ENCODE assay signal across 1 cellular context in the genomic region with DNA sequence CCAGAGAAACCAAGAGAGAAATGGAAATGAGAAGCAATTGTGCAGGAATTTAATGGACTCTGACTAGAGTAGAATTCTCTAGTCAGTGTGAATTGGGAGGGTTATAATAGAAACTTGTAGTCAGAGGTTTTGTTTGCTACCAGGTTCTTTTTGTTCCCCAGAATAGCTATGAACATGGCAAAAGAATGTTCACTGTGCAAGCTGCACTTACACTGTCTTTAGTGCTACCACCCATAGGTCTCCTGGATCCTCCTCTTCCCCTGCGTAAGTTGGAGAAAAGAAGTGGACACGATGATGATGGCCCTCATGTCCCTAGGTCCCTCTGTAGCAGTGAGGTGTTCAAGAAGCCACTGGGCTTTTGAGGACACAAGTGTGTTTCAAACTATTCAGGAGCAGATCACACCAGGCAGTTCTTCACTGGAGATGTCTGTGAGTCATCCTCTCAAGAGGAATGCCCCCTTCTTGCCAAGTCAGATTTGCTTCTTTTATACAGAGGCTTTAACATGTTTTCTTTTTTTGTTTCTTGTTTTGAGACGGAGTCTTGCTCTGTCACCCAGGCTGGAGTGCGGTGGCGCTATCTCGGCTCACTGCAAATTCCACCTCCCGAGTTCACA.
TF ChIP-seq lines count a peak whose summit lies in the region.

No MANE protein-coding gene starts in this region.

TF ChIP-seq in HepG2, 621 proteins besides CTCF, POLR2A, EP300 and RAD21:
- no peak for TF ChIP-seq RELA (CRISPR knock-in tag; IDR thresholded peaks at IDR 0.05)
- no peak for TF ChIP-seq PCBP2 (optimal IDR thresholded peaks at IDR 0.05; ENCODE audit: low read depth, low read length, poor library complexity, severe bottlenecking)
- TF ChIP-seq, protein P1, sequence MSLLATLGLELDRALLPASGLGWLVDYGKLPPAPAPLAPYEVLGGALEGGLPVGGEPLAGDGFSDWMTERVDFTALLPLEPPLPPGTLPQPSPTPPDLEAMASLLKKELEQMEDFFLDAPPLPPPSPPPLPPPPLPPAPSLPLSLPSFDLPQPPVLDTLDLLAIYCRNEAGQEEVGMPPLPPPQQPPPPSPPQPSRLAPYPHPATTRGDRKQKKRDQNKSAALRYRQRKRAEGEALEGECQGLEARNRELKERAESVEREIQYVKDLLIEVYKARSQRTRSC (CRISPR knock-in tag; IDR thresholded peaks at IDR 0.05; ENCODE audit: low read depth) = no peak
- no peak for TF ChIP-seq ZBTB20 (CRISPR knock-in tag; IDR thresholded peaks at IDR 0.05; ENCODE audit: borderline replicate concordance, low read depth)
- no peak for TF ChIP-seq ZNF326 (CRISPR knock-in tag; IDR thresholded peaks at IDR 0.05; ENCODE audit: borderline replicate concordance)
- TF ChIP-seq PPARG (CRISPR knock-in tag; conservative IDR thresholded peaks at IDR 0.05) = no peak
- TF ChIP-seq TSC22D2 (CRISPR knock-in tag; IDR thresholded peaks at IDR 0.05; ENCODE audit: borderline replicate concordance) = no peak
- no peak for TF ChIP-seq ZMYM2 (CRISPR knock-in tag; IDR thresholded peaks at IDR 0.05)
- TF ChIP-seq HMGA1 (CRISPR knock-in tag; conservative IDR thresholded peaks at IDR 0.05) = no peak
- TF ChIP-seq, protein P2, sequence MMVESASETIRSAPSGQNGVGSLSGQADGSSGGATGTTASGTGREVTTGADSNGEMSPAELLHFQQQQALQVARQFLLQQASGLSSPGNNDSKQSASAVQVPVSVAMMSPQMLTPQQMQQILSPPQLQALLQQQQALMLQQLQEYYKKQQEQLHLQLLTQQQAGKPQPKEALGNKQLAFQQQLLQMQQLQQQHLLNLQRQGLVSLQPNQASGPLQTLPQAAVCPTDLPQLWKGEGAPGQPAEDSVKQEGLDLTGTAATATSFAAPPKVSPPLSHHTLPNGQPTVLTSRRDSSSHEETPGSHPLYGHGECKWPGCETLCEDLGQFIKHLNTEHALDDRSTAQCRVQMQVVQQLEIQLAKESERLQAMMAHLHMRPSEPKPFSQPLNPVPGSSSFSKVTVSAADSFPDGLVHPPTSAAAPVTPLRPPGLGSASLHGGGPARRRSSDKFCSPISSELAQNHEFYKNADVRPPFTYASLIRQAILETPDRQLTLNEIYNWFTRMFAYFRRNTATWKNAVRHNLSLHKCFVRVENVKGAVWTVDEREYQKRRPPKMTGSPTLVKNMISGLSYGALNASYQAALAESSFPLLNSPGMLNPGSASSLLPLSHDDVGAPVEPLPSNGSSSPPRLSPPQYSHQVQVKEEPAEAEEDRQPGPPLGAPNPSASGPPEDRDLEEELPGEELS (CRISPR knock-in tag; IDR thresholded peaks at IDR 0.05) = no peak
- TF ChIP-seq ZNF773 (CRISPR knock-in tag; IDR thresholded peaks at IDR 0.05; ENCODE audit: borderline replicate concordance) = no peak
- TF ChIP-seq DR1 (CRISPR knock-in tag; IDR thresholded peaks at IDR 0.05) = no peak
- no peak for TF ChIP-seq ZNF501 (CRISPR knock-in tag; IDR thresholded peaks at IDR 0.05)
- no peak for TF ChIP-seq ZFY (CRISPR knock-in tag; IDR thresholded peaks at IDR 0.05)
- TF ChIP-seq SP5 (CRISPR knock-in tag; IDR thresholded peaks at IDR 0.05; ENCODE audit: borderline replicate concordance, low read depth) = no peak
- TF ChIP-seq ZNF318 (CRISPR knock-in tag; IDR thresholded peaks at IDR 0.05) = no peak
- TF ChIP-seq PHF8 (CRISPR knock-in tag; IDR thresholded peaks at IDR 0.05) = no peak
- no peak for TF ChIP-seq SOX6 (IDR thresholded peaks at IDR 0.05)
- TF ChIP-seq SOX6 (CRISPR knock-in tag; IDR thresholded peaks at IDR 0.05) = no peak
